33 cellular contexts compared by ENCODE assay signal in genomic region chr7:81611805-81612204, GRCh38.
"Had no signal": no experiment of that assay in that cellular context is flagged by ENCODE, and none has a peak within 500 bp of the region (broad histone marks: within the 10 kb centered on the region; RNA-seq: fewer than 3 reads in every experiment).

No MANE protein-coding gene starts in this region.

- H3K4me1 ChIP-seq: adrenal gland, body of pancreas, colonic mucosa, esophagus squamous epithelium, gastrocnemius medialis had no signal

- ATAC-seq: activated CD4-positive, alpha-beta T cell treated with anti-CD3 and anti-CD28 coated beads for 36 hours; activated CD8-positive, alpha-beta memory T cell treated with anti-CD3 and anti-CD28 coated beads, Interleukin-2, amount 10 ng/mL, durations not matched to agents 7 days and 5 days; activated CD8-positive, alpha-beta T cell treated with anti-CD3 and anti-CD28 coated beads, Interleukin-2, amount 10 ng/mL, durations not matched to agents 7 days and 5 days; activated naive CD8-positive, alpha-beta T cell treated with anti-CD3 and anti-CD28 coated beads, Interleukin-2, amount 50 U/mL, for 24 hours; body of pancreas; gastrocnemius medialis; heart left ventricle; T-helper 17 cell had no signal

- H3K36me3 ChIP-seq: adrenal gland, cardiac muscle cell, colonic mucosa, esophagus squamous epithelium, gastrocnemius medialis, heart left ventricle, WERI-Rb-1 had no signal

- DNase-seq: activated CD4-positive, alpha-beta memory T cell treated with anti-CD3 and anti-CD28 coated beads for 36 hours; activated CD4-positive, alpha-beta T cell treated with anti-CD3 and anti-CD28 coated beads for 36 hours; activated CD4-positive, alpha-beta T cell treated with anti-CD3 and anti-CD28 coated beads, Interleukin-2, amount 10 ng/mL, durations not matched to agents 24 days and 14 days; activated CD4-positive, CD25-positive, alpha-beta regulatory T cell; activated CD4-positive, CD25-positive, alpha-beta regulatory T cell treated with anti-CD3 and anti-CD28 coated beads, Interleukin-2, amount 50 U/mL, for 72 hours; activated CD8-positive, alpha-beta memory T cell treated with anti-CD3 and anti-CD28 coated beads, Interleukin-2, amount 10 ng/mL, durations not matched to agents 7 days and 5 days; activated CD8-positive, alpha-beta memory T cell treated with anti-CD3 and anti-CD28 coated beads, Interleukin-2, amount 50 U/mL, for 4 hours; activated CD8-positive, alpha-beta T cell treated with anti-CD3 and anti-CD28 coated beads, Interleukin-2, amount 10 ng/mL, durations not matched to agents 7 days and 5 days; activated effector memory CD4-positive, alpha-beta T cell treated with anti-CD3 and anti-CD28 coated beads, Interleukin-2, amount 50 U/mL, for 16 hours; activated naive CD4-positive, alpha-beta T cell treated with anti-CD3 and anti-CD28 coated beads for 36 hours; activated naive CD8-positive, alpha-beta T cell treated with anti-CD3 and anti-CD28 coated beads for 36 hours; activated naive CD8-positive, alpha-beta T cell treated with anti-CD3 and anti-CD28 coated beads, Interleukin-2, amount 50 U/mL, for 24 hours; activated T-cell treated with anti-CD3 and anti-CD28 coated beads, Interleukin-2, amount 50 U/mL, for 1 hour; activated T-cell treated with anti-CD3 and anti-CD28 coated beads, Interleukin-2, amount 50 U/mL, for 48 hours; adrenal gland; amygdala; body of pancreas; central memory CD4-positive, alpha-beta T cell; cerebellar nuclear complex; colonic mucosa; effector CD8-positive, alpha-beta T cell; esophagus squamous epithelium; foreskin fibroblast; gastrocnemius medialis; glutamatergic neuron; T-helper 17 cell; T1000; WERI-Rb-1 had no signal

- H3K9me3 ChIP-seq: adrenal gland, body of pancreas, colonic mucosa, esophagus squamous epithelium, gastrocnemius medialis had no signal

- H3K27ac ChIP-seq: adrenal gland, body of pancreas, cardiac muscle cell, colonic mucosa, epithelial cell of prostate, esophagus squamous epithelium, gastrocnemius medialis, heart left ventricle, WERI-Rb-1 had no signal

- H3K4me3 ChIP-seq: adrenal gland, body of pancreas, cardiac muscle cell, colonic mucosa, esophagus squamous epithelium, gastrocnemius medialis, heart left ventricle had no signal

- FAIRE-seq: endometrium, endothelial cell of umbilical vein had no signal

- H3K27me3 ChIP-seq: adrenal gland, body of pancreas, cardiac muscle cell, colonic mucosa, esophagus squamous epithelium, gastrocnemius medialis, heart left ventricle had no signal
